ENCODE assay signal across 26 cellular contexts in the genomic region with DNA sequence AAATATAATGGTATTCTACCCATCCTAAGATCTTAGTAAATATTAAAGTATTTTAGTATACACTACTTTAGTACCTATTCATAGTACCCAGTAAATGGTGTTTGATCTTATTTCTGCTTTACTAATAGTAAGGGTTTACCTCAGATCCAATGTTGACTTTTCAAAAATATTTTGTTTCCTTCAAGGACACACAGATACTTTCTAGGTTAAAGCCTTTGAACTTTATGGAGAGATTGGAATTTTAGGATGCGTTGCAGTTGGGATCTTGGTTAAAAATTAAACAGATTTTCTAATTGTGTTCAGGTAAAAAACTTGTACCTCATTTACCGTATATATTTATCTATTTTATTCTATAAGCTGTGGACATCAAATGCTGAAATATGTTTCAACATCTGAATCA.
"Had no signal": no experiment of that assay in that cellular context is flagged by ENCODE, and none has a peak within 500 bp of the region (broad histone marks: within the 10 kb centered on the region; RNA-seq: fewer than 3 reads in every experiment).

No MANE protein-coding gene starts in this region.

- H3K9me3 ChIP-seq: colonic mucosa, esophagus muscularis mucosa, esophagus squamous epithelium, gastrocnemius medialis, gastroesophageal sphincter, heart left ventricle, heart right ventricle had no signal

- H3K9me3 Mint-ChIP-seq: dendritic cell treated with granulocyte-macrophage colony-stimulating factor and Interleukin-4, amounts not matched to agents 40 ng/mL and 50 ng/mL, for 4 days; effector memory CD8-positive, alpha-beta T cell; endodermal cell had no signal

- DNase-seq: colonic mucosa; cortex of kidney; dermis blood vessel endothelial cell; dorsolateral prefrontal cortex; effector CD4-positive, alpha-beta T cell; effector CD8-positive, alpha-beta T cell; effector memory CD4-positive, alpha-beta T cell; effector memory CD8-positive, alpha-beta T cell; endodermal cell; erythroblast; esophagus squamous epithelium; foreskin melanocyte; gastrocnemius medialis; glutamatergic neuron; head of caudate nucleus; heart left ventricle; heart right ventricle had no signal

- H3K4me1 ChIP-seq: colonic mucosa, esophagus muscularis mucosa, esophagus squamous epithelium, gastrocnemius medialis, gastroesophageal sphincter, heart left ventricle, heart right ventricle had no signal

- H3K4me3 ChIP-seq: colonic mucosa, coronary artery, dorsolateral prefrontal cortex, esophagus muscularis mucosa, esophagus squamous epithelium, gastrocnemius medialis, gastroesophageal sphincter, heart left ventricle, heart right ventricle had no signal

- H3K27me3 Mint-ChIP-seq: dendritic cell treated with granulocyte-macrophage colony-stimulating factor and Interleukin-4, amounts not matched to agents 40 ng/mL and 50 ng/mL, for 4 days; effector memory CD8-positive, alpha-beta T cell had no signal

- H3K4me1 Mint-ChIP-seq: endodermal cell had no signal

- ATAC-seq: effector memory CD8-positive, alpha-beta T cell; esophagus mucosa; gastrocnemius medialis; gastroesophageal sphincter; heart left ventricle; heart right ventricle had no signal

- H3K36me3 ChIP-seq: colonic mucosa, esophagus squamous epithelium, gastrocnemius medialis, heart left ventricle had no signal

- H3K27ac ChIP-seq: colonic mucosa, coronary artery, dorsolateral prefrontal cortex, epithelial cell of prostate, esophagus muscularis mucosa, esophagus squamous epithelium, foreskin keratinocyte, gastrocnemius medialis, gastroesophageal sphincter, heart left ventricle, heart right ventricle had no signal

- H3K27me3 ChIP-seq: colonic mucosa, dorsolateral prefrontal cortex, esophagus muscularis mucosa, esophagus squamous epithelium, foreskin keratinocyte, gastrocnemius medialis, gastroesophageal sphincter, heart left ventricle, heart right ventricle had no signal

- H3K27ac Mint-ChIP-seq: dendritic cell treated with granulocyte-macrophage colony-stimulating factor and Interleukin-4, amounts not matched to agents 40 ng/mL and 50 ng/mL, for 4 days; effector memory CD8-positive, alpha-beta T cell; endodermal cell had no signal

- FAIRE-seq: endometrium, endothelial cell of umbilical vein had no signal

- H3K4me3 Mint-ChIP-seq: dendritic cell treated with granulocyte-macrophage colony-stimulating factor and Interleukin-4, amounts not matched to agents 40 ng/mL and 50 ng/mL, for 4 days; effector memory CD8-positive, alpha-beta T cell; endodermal cell had no signal
